Comparison of ENCODE assay signal across 1 cellular context in genomic region chr3:186361246-186361611, GRCh38.
TF ChIP-seq lines count a peak whose summit lies in the region.

No MANE protein-coding gene starts in this region.

TF ChIP-seq in A549, 52 proteins besides CTCF, POLR2A, EP300 and RAD21 (continued from another document):
- TF ChIP-seq CHD2 (IDR thresholded peaks at IDR 0.05; ENCODE audit: low read length, partially characterized antibody) (no peak), TFCP2L1 (CRISPR knock-in tag; IDR thresholded peaks at IDR 0.05) (no peak), HEYL (CRISPR knock-in tag; IDR thresholded peaks at IDR 0.05) (no peak), CEBPB (IDR thresholded peaks at IDR 0.05) (no peak), ELK1 (IDR thresholded peaks at IDR 0.05; ENCODE audit: low read depth, low read length) (no peak), GATA3 (IDR thresholded peaks at IDR 0.05; ENCODE audit: borderline replicate concordance) (no peak), KDM5A (IDR thresholded peaks at IDR 0.05) (no peak), RCOR1 (IDR thresholded peaks at IDR 0.05; ENCODE audit: low read depth, low read length) (no peak), MYC (IDR thresholded peaks at IDR 0.05; ENCODE audit: borderline replicate concordance, low read length) (no peak), MAX (IDR thresholded peaks at IDR 0.05) (no peak)
